8 cellular contexts compared by ENCODE assay signal in the genomic region with DNA sequence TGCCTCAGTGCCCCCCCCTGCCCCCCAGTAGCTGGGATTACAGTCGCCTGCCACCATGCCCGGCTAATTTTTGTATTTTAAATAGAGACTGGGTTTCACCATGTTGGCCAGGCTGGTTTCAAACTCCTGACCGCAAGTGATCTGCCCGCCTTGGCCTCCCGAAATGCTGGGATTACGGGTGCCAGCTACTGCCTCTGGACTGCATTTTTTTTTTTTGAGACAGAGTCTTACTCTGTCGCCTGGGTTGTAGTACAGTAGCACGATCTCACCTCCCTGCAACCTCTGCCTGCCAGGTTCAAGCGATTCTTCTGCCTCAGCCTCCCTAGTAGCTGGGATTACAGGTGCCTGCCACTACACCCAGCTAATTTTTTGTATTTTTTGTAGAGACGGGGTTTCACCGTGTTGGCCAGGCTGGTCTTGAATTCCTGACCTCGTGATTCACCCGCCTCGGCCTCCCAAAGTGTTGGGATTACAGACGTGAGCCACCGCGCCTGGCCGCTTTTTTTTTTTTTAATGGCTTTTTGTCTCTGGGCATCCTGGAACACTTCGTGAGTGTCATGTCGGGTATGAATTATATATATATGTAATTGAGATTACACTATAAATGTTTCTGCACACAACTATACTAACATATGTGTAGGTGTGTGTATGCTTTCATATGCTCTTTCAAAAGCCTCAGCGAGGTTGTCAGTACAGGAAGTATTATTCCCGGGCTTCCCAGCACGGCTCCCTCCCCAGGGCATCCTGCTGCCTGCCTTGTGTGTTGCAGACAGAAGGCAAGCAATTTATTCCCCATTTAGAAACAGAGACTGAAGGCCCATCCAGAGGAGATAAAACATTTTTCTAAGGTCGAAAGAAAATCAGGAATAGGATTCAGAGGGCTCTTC. TPM values are rescaled to one million over a fixed set of nuclear protein-coding genes. Genes with fewer than 3 reads are reported as not detected.
A peak's percentile ranks its signal among the peaks of the same experiment; 100 is the strongest.
DNase-seq lines count a peak whose midpoint lies in the region; ATAC-seq, FAIRE-seq and TF ChIP-seq lines count a peak whose summit lies in the region.
"Not testable (repeated sequence)": the region's sequence is repeated elsewhere in the genome, so short reads cannot be mapped to it uniquely, and the experiment has no call there.

No MANE protein-coding gene starts in this region.

- RAD21 ChIA-PET in GM12878 (lab: Charles Lee; ENCODE audit: unreplicated experiment), result not testable (repeated sequence)

- not testable (repeated sequence) for H3K27me3 Mint-ChIP-seq in T-helper 17 cell

- H3K4me1 ChIP-seq in GM12878 (ENCODE audit: control insufficient read depth, insufficient read depth, low read length), result peaks cover 14% of the 10 kb centered on the region
- H3K4me1 ChIP-seq in rectal smooth muscle tissue (ENCODE audit: control insufficient read depth, insufficient read depth, low read length), result peaks cover 11% of the 10 kb centered on the region

- not testable (repeated sequence) for H3K4me2 ChIP-seq in GM12878 (ENCODE audit: control insufficient read depth, insufficient read depth)

- CTCF ChIA-PET in GM12878 (lab: Yijun Ruan, JAX), result interaction anchor here (2.9 kb wide), 1 partner anchor 8 kb away, joined by 23 read pairs; no protein-coding TSS in a partner anchor

- not testable (repeated sequence) for H3K36me3 Mint-ChIP-seq in T-helper 17 cell (ENCODE audit: low read depth)

- in situ Hi-C loops in GM12878 (cut with MboI), result not testable (repeated sequence)

- not testable (repeated sequence) for H3K36me3 ChIP-seq in H7 (replicated peaks; ENCODE audit: control insufficient read depth, insufficient read depth, low read length); GM12878 (ENCODE audit: control insufficient read depth in 2 of 2, insufficient read depth in 2 of 2, low read length in 1 of 2); rectal smooth muscle tissue (ENCODE audit: control insufficient read depth, insufficient read depth, low read length)

- not testable (repeated sequence) for TF ChIP-seq RAD21 in GM12878 (IDR thresholded peaks at IDR 0.05; ENCODE audit: insufficient read depth, low read depth, low read length)

- H3K9me3 ChIP-seq in T-helper 17 cell (ENCODE audit: control insufficient read depth, low read length, poor library complexity, severe bottlenecking); GM12878 (replicated peaks; ENCODE audit: control insufficient read depth, insufficient read depth, low read length): not testable (repeated sequence)

- peak overlapping the region; percentile 94 for H3K27ac Mint-ChIP-seq in T-helper 17 cell

- 87% methylated on average over 23 of the region's 24 CpGs for WGBS in GM12878 (ENCODE audit: insufficient coverage, insufficient replicate concordance, low lambda C conversion rate, missing lambda C conversion rate)

- not testable (repeated sequence) for H3K4me3 Mint-ChIP-seq in T-helper 17 cell

- SMC1A ChIA-PET in GM12878 (lab: Charles Lee; ENCODE audit: uncharacterized antibody, unreplicated experiment), result interaction anchor here (1.2 kb wide), 1 partner anchor 14 kb away, joined by 3 read pairs; no protein-coding TSS in a partner anchor

- not testable (repeated sequence) for TF ChIP-seq EP300 in GM12878 (IDR thresholded peaks at IDR 0.05; ENCODE audit: borderline replicate concordance in 1 of 2, control insufficient read depth in 1 of 2, low read depth in 2 of 2, low read length in 2 of 2)

- DNase-seq in Ammon's horn (ENCODE audit: low spot score) (peak; percentile 27), H7 (peak; percentile 69), NCI-H2107 treated with DMSO at 0.1 percent for 48 hours (lab: John Stamatoyannopoulos, UW; ENCODE audit: unreplicated experiment) (peak; percentile 29), kidney tubule cell (ENCODE audit: low spot score) (peak; percentile 38)
- DNase-seq in T-helper 17 cell; GM12878 (ENCODE audit: low read depth, low spot score): not testable (repeated sequence)

- H4K20me1 ChIP-seq in GM12878 (ENCODE audit: control insufficient read depth, insufficient read depth), result not testable (repeated sequence)

- TF ChIP-seq CTCF in GM12878 (IDR thresholded peaks at IDR 0.05 in 2 of 3, conservative IDR thresholded peaks at IDR 0.05 in 1 of 3; ENCODE audit: control insufficient read depth in 2 of 3, extremely low read depth in 1 of 3, insufficient read depth in 1 of 3, low read depth in 3 of 3, low read length in 3 of 3), result not testable (repeated sequence)

- H2AFZ ChIP-seq in GM12878 (ENCODE audit: control insufficient read depth, low read depth, low read length), result not testable (repeated sequence)

- ATAC-seq in T-helper 17 cell, GM12878: not testable (repeated sequence)
- peak; percentile 42 for ATAC-seq in esophagus mucosa

- H3K79me2 ChIP-seq in GM12878 (ENCODE audit: control insufficient read depth, insufficient read depth, low read length), result peaks cover 73% of the 10 kb centered on the region

- not testable (repeated sequence) for H3K27ac ChIP-seq in GM12878 (ENCODE audit: control insufficient read depth, insufficient read depth)
- H3K27ac ChIP-seq in rectal smooth muscle tissue (ENCODE audit: low read depth, low read length), result peak overlapping the region; percentile 15

- TF ChIP-seq POLR2A in GM12878 (IDR thresholded peaks at IDR 0.05; ENCODE audit: low read depth, low read length), result not testable (repeated sequence)

- not testable (repeated sequence) for H3K27me3 ChIP-seq in H7 (ENCODE audit: control insufficient read depth, insufficient read depth, low read length); GM12878 (replicated peaks in 1 of 2; ENCODE audit: control insufficient read depth in 2 of 2, insufficient read depth in 2 of 2, low read length in 1 of 2); rectal smooth muscle tissue (ENCODE audit: control insufficient read depth, insufficient read depth, low read length)

- peaks cover 46% of the 10 kb centered on the region for H3K4me1 Mint-ChIP-seq in T-helper 17 cell

- not testable (repeated sequence) for FAIRE-seq in GM12878 (lab: Jason Lieb, UNC)

- intact Hi-C loops in GM12878 (cut with micrococcal nuclease; ENCODE audit: unreplicated experiment), result not testable (repeated sequence)

- POLR2A ChIA-PET in GM12878 (lab: Charles Lee), result interaction anchor here (0.5 to 3.1 kb wide), 2 partner anchors 8 to 122 kb away, joined by 5 to 27 read pairs; no protein-coding TSS in a partner anchor

- not testable (repeated sequence) for H3K4me3 ChIP-seq in H7 (ENCODE audit: insufficient read depth, low read depth, low read length); GM12878; rectal smooth muscle tissue (ENCODE audit: low read length)

- H3K9ac ChIP-seq in GM12878 (ENCODE audit: control insufficient read depth, insufficient read depth, low read length); rectal smooth muscle tissue (ENCODE audit: low read length): not testable (repeated sequence)

- BruUV-seq in GM12878 (replicated peaks; lab: Mats Ljungman, UMichigan), result not testable (repeated sequence)

TF ChIP-seq in GM12878, 131 proteins besides CTCF, POLR2A, EP300 and RAD21:
- TF ChIP-seq, protein P1, sequence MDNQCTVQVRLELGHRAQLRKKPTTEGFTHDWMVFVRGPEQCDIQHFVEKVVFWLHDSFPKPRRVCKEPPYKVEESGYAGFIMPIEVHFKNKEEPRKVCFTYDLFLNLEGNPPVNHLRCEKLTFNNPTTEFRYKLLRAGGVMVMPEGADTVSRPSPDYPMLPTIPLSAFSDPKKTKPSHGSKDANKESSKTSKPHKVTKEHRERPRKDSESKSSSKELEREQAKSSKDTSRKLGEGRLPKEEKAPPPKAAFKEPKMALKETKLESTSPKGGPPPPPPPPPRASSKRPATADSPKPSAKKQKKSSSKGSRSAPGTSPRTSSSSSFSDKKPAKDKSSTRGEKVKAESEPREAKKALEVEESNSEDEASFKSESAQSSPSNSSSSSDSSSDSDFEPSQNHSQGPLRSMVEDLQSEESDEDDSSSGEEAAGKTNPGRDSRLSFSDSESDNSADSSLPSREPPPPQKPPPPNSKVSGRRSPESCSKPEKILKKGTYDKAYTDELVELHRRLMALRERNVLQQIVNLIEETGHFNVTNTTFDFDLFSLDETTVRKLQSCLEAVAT (IDR thresholded peaks at IDR 0.05), result peak; percentile 47; the same call in 1 of the 2 replicates

RNA-seq across cellular contexts. Expression of gene HK1, which starts 47.6 kb away (rescaled TPM):
- total RNA-seq in H7 (2014; rRNA removed; shearing (Covaris generic)), result 110 and 114 TPM in 2 replicates
- total RNA-seq in T-helper 17 cell (100 to 1,000 TPM in 1 of 2 donors, 10 to 100 TPM in 1; 91.0 to 104 TPM), GM12878 (2014; rRNA removed) (51.3 and 52.9 TPM in 2 replicates), GM12878 (2014; rRNA removed; fragmentation: Illumina TruSeq; extraction: Trizol) (30.4 and 31.8 TPM in 2 replicates), GM12878 (2021) (66.8 and 74.0 TPM in 2 replicates), esophagus mucosa (133 TPM)
- 34.0 and 34.9 TPM in 2 replicates for total RNA-seq in GM12878 (2013; cell fraction: nucleolus; rRNA removed)
- polyA plus RNA-seq in GM12878 (2011; ENCODE audit: low read depth), result 45.7 TPM
- polyA plus RNA-seq in GM12878 (2011; rRNA removed) (25.6 and 36.6 TPM in 2 replicates), GM12878 (2014; fragmentation: Illumina TruSeq; extraction: Trizol) (55.6 and 59.2 TPM in 2 replicates), GM12878 (2014; fragmentation: Nextera tagmentation; extraction: Ambion mirVana) (1 to 10 TPM; 3.4 to 6.6 TPM), GM12878 (2014; rRNA removed) (40.3 and 43.4 TPM in 2 replicates), GM12878 (2016; fragmentation: Nextera tagmentation; extraction: Ambion mirVana) (10 to 100 TPM; 75.7 to 77.3 TPM)
- 38.0 and 43.8 TPM in 2 replicates for polyA plus RNA-seq in GM12878 (2011; cell fraction: cytosol; rRNA removed)
- 35.1 and 43.0 TPM in 2 replicates for polyA plus RNA-seq in GM12878 (2011; cell fraction: nucleus; rRNA removed)
- polyA plus RNA-seq in GM12878 (2012), result 64.1 and 66.2 TPM in 2 replicates
- 63.3 and 68.7 TPM in 2 replicates for polyA minus RNA-seq in GM12878 (2011; rRNA and poly(A)+ RNA removed)
- 19.8 and 22.1 TPM in 2 replicates for polyA minus RNA-seq in GM12878 (2011; cell fraction: cytosol; rRNA and poly(A)+ RNA removed)
- 12.8 and 16.7 TPM in 2 replicates for polyA minus RNA-seq in GM12878 (2011; cell fraction: nucleus; rRNA and poly(A)+ RNA removed)
